In the genomic region with DNA sequence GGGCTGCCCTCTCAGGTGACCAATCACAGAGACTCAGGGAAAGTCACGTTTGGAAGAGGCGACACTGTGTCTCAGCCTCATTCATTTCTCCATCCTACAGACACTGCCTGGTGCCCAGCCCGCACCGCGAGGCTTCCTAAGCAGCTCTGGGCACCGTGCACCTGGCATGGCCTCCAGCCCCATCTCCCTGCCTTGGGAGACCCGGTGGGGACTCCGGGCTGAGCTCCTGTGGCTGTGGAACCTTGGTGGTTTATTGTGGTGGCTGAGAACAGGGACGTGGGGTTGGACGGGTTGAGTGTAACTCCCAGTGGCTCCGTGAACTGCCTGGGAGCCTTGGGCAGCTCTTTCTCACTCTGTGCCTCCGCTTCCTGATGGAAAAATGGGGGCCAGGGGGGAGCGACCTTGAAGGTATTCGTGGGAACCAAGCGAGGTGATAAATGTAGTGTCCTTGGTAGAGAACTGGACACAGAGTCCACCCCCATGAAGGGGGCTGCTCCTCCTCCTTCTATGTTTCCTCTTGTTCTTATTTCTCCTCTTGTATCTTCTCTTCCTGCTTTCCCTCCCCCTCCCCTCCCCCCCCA, we compare ENCODE assay signal across 12 cellular contexts.
DNase-seq lines count a peak whose midpoint lies in the region; ATAC-seq and TF ChIP-seq lines count a peak whose summit lies in the region.
"Had no signal": no experiment of that assay in that cellular context is flagged by ENCODE, and none has a peak within 500 bp of the region (broad histone marks: within the 10 kb centered on the region; RNA-seq: fewer than 3 reads in every experiment).

No MANE protein-coding gene starts in this region.

- H3K36me3 ChIP-seq in GM23338 (ENCODE audit: insufficient read depth) (no peaks in the 10 kb centered on the region), mucosa of rectum (ENCODE audit: control insufficient read depth in 2 of 2, insufficient read depth in 2 of 2, low read length in 2 of 2) (no peaks in the 10 kb centered on the region)

- no peak overlapping the region for H3K4me3 ChIP-seq in AG04450 (ENCODE audit: low read depth, low read length)
- no peak overlapping the region for H3K4me3 ChIP-seq in GM23338
- H3K4me3 ChIP-seq in mucosa of rectum (ENCODE audit: low read length in 2 of 2): no peak overlapping the region

- H3K9ac ChIP-seq in mucosa of rectum (ENCODE audit: low read depth in 1 of 2, low read length in 2 of 2): no peak overlapping the region

- no peak for ATAC-seq in GM23338
- ATAC-seq in activated naive CD8-positive, alpha-beta T cell treated with anti-CD3 and anti-CD28 coated beads, Interleukin-2, amount 50 U/mL, for 24 hours: no peak
- no peak for ATAC-seq in HG03159 (IDR thresholded peaks at IDR 0.05; ENCODE audit: unreplicated experiment)
- no peak for ATAC-seq in GM21381 (IDR thresholded peaks at IDR 0.05; ENCODE audit: unreplicated experiment)
- ATAC-seq: left cardiac atrium had no signal

- no peaks in the 10 kb centered on the region for H3K9me2 ChIP-seq in GM23338 (ENCODE audit: insufficient read depth)

- H3K27ac Mint-ChIP-seq in GM23338: no peak overlapping the region
- peak overlapping the region; percentile 56 for H3K27ac Mint-ChIP-seq in activated naive CD8-positive, alpha-beta T cell treated with anti-CD3 and anti-CD28 coated beads, Interleukin-2, amount 50 U/mL, for 24 hours

- H3F3A ChIP-seq in GM23338 (replicated peaks; ENCODE audit: low read depth): peaks cover 8% of the 10 kb centered on the region

- POLR2A ChIA-PET in AG04450 (lab: Yijun Ruan, JAX): interaction anchor here (2.5 kb wide), 1 partner anchor 10 kb away, joined by 10 read pairs; no protein-coding TSS in a partner anchor

- H3K27me3 ChIP-seq in AG04450 (ENCODE audit: control insufficient read depth, insufficient read depth, low read length) (no peaks in the 10 kb centered on the region), GM23338 (ENCODE audit: insufficient read depth) (no peaks in the 10 kb centered on the region), mucosa of rectum (ENCODE audit: control insufficient read depth in 2 of 2, insufficient read depth in 2 of 2, low read length in 2 of 2) (no peaks in the 10 kb centered on the region)

- H3K4me2 ChIP-seq in GM23338: no peak overlapping the region

- TF ChIP-seq CTCF in AG04450 (IDR thresholded peaks at IDR 0.05; ENCODE audit: low read depth, low read length) (no peak), GM23338 (conservative IDR thresholded peaks at IDR 0.05; ENCODE audit: low read depth in 2 of 2) (no peak)

- H3K27ac ChIP-seq in AG04450 (ENCODE audit: low read depth, low read length): peak overlapping the region; percentile 52
- 0 out of 2 replicates have a peak overlapping the region, but pooled peaks have one; percentile 19 for H3K27ac ChIP-seq in GM23338 (ENCODE audit: low read depth)
- H3K27ac ChIP-seq in mucosa of rectum (ENCODE audit: low read depth in 2 of 2, low read length in 2 of 2): peak overlapping the region; percentile 43 to 56

- CTCF ChIA-PET in AG04450 (lab: Charles Lee): no interaction called here

- no peaks in the 10 kb centered on the region; the same call in 1 of the 2 replicates for H3K79me2 ChIP-seq in GM23338 (replicated peaks; ENCODE audit: insufficient read depth)

- H3K9me3 ChIP-seq in AG04450 (ENCODE audit: control insufficient read depth, insufficient read depth, low read length) (no peaks in the 10 kb centered on the region; the same call in 1 of the 2 replicates), mucosa of rectum (ENCODE audit: control insufficient read depth in 2 of 2, low read length in 2 of 2) (no peaks in the 10 kb centered on the region)

- peaks cover 46% of the 10 kb centered on the region for H3K27me3 Mint-ChIP-seq in GM23338 (ENCODE audit: insufficient read depth, low read depth, poor library complexity)
- no peaks in the 10 kb centered on the region for H3K27me3 Mint-ChIP-seq in activated naive CD8-positive, alpha-beta T cell treated with anti-CD3 and anti-CD28 coated beads, Interleukin-2, amount 50 U/mL, for 24 hours

- H3K4me1 ChIP-seq in GM23338 (ENCODE audit: insufficient read depth) (peaks cover 8% of the 10 kb centered on the region; the same call in 1 of the 2 replicates), mucosa of rectum (ENCODE audit: control insufficient read depth in 2 of 2, insufficient read depth in 2 of 2, low read length in 2 of 2) (peaks cover 9 to 17% of the 10 kb centered on the region in 2 donors)

- H2AFZ ChIP-seq in GM23338: no peak overlapping the region

- DNase-seq in AG04450 (ENCODE audit: low read depth, low spot score) (no peak), GM23338 (ENCODE audit: low spot score) (no peak), DMS79 treated with DMSO at 0.1 percent for 48 hours (lab: John Stamatoyannopoulos, UW) (no peak), HUDEP-2 (lab: John Stamatoyannopoulos, UW; ENCODE audit: unreplicated experiment in 76 of 76) (no peak)
- peak; percentile 4 for DNase-seq in activated naive CD8-positive, alpha-beta T cell treated with anti-CD3 and anti-CD28 coated beads, Interleukin-2, amount 50 U/mL, for 24 hours
- DNase-seq: cortex of kidney, GF-D8, left cardiac atrium, NCI-H1417 had no signal

- H3K4me1 Mint-ChIP-seq in GM23338: peaks cover 18% of the 10 kb centered on the region
- H3K4me1 Mint-ChIP-seq in activated naive CD8-positive, alpha-beta T cell treated with anti-CD3 and anti-CD28 coated beads, Interleukin-2, amount 50 U/mL, for 24 hours: peaks cover 26% of the 10 kb centered on the region

- H4K20me1 ChIP-seq in GM23338 (replicated peaks; ENCODE audit: insufficient read depth): no peaks in the 10 kb centered on the region

- no peak overlapping the region for H3K4me3 Mint-ChIP-seq in GM23338
- H3K4me3 Mint-ChIP-seq in activated naive CD8-positive, alpha-beta T cell treated with anti-CD3 and anti-CD28 coated beads, Interleukin-2, amount 50 U/mL, for 24 hours: no peak overlapping the region

- peaks cover 15% of the 10 kb centered on the region for H3K36me3 Mint-ChIP-seq in GM23338 (ENCODE audit: low read depth)
- H3K36me3 Mint-ChIP-seq in activated naive CD8-positive, alpha-beta T cell treated with anti-CD3 and anti-CD28 coated beads, Interleukin-2, amount 50 U/mL, for 24 hours (ENCODE audit: low read depth): no peaks in the 10 kb centered on the region

- H3K9me3 Mint-ChIP-seq in GM23338: peaks cover 25% of the 10 kb centered on the region
- no peaks in the 10 kb centered on the region for H3K9me3 Mint-ChIP-seq in activated naive CD8-positive, alpha-beta T cell treated with anti-CD3 and anti-CD28 coated beads, Interleukin-2, amount 50 U/mL, for 24 hours

TF ChIP-seq in GM23338, 12 proteins besides CTCF, POLR2A, EP300 and RAD21 (continues in another document):
- TF ChIP-seq, protein P1, sequence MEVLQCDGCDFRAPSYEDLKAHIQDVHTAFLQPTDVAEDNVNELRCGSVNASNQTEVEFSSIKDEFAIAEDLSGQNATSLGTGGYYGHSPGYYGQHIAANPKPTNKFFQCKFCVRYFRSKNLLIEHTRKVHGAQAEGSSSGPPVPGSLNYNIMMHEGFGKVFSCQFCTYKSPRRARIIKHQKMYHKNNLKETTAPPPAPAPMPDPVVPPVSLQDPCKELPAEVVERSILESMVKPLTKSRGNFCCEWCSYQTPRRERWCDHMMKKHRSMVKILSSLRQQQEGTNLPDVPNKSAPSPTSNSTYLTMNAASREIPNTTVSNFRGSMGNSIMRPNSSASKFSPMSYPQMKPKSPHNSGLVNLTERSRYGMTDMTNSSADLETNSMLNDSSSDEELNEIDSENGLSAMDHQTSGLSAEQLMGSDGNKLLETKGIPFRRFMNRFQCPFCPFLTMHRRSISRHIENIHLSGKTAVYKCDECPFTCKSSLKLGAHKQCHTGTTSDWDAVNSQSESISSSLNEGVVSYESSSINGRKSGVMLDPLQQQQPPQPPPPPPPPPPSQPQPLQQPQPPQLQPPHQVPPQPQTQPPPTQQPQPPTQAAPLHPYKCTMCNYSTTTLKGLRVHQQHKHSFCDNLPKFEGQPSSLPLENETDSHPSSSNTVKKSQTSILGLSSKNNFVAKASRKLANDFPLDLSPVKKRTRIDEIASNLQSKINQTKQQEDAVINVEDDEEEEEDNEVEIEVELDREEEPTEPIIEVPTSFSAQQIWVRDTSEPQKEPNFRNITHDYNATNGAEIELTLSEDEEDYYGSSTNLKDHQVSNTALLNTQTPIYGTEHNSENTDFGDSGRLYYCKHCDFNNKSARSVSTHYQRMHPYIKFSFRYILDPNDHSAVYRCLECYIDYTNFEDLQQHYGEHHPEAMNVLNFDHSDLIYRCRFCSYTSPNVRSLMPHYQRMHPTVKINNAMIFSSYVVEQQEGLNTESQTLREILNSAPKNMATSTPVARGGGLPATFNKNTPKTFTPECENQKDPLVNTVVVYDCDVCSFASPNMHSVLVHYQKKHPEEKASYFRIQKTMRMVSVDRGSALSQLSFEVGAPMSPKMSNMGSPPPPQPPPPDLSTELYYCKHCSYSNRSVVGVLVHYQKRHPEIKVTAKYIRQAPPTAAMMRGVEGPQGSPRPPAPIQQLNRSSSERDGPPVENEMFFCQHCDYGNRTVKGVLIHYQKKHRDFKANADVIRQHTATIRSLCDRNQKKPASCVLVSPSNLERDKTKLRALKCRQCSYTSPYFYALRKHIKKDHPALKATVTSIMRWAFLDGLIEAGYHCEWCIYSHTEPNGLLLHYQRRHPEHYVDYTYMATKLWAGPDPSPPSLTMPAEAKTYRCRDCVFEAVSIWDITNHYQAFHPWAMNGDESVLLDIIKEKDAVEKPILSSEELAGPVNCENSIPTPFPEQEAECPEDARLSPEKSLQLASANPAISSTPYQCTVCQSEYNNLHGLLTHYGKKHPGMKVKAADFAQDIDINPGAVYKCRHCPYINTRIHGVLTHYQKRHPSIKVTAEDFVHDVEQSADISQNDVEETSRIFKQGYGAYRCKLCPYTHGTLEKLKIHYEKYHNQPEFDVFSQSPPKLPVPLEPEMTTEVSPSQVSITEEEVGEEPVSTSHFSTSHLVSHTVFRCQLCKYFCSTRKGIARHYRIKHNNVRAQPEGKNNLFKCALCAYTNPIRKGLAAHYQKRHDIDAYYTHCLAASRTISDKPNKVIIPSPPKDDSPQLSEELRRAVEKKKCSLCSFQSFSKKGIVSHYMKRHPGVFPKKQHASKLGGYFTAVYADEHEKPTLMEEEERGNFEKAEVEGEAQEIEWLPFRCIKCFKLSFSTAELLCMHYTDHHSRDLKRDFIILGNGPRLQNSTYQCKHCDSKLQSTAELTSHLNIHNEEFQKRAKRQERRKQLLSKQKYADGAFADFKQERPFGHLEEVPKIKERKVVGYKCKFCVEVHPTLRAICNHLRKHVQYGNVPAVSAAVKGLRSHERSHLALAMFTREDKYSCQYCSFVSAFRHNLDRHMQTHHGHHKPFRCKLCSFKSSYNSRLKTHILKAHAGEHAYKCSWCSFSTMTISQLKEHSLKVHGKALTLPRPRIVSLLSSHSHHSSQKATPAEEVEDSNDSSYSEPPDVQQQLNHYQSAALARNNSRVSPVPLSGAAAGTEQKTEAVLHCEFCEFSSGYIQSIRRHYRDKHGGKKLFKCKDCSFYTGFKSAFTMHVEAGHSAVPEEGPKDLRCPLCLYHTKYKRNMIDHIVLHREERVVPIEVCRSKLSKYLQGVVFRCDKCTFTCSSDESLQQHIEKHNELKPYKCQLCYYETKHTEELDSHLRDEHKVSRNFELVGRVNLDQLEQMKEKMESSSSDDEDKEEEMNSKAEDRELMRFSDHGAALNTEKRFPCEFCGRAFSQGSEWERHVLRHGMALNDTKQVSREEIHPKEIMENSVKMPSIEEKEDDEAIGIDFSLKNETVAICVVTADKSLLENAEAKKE (CRISPR knock-in tag; IDR thresholded peaks at IDR 0.05): no peak
- TF ChIP-seq ZNF331 (CRISPR knock-in tag; IDR thresholded peaks at IDR 0.05; ENCODE audit: low read depth): no peak
